ENCODE assay signal across 18 cellular contexts in the genomic region with DNA sequence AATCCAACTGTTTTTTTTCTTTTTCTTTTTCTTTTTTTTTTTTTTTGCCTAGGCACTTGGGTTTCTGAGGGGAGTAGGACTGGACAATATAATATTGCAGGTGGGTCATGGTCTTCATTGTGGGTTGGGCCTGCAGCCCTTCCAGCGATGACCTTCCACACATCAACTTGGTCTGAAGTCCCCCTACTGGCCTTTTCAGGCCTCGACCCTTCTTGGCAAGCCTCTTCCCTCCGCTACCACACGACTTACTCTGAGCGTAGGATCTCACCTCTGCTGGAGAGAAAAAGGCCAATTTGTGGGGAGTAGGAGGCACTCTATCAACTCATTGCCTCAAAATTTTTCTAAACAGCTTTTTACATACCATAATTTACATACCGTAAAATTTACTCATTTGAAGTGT. TPM values are rescaled to one million over a fixed set of nuclear protein-coding genes. Genes with fewer than 3 reads are reported as not detected.
DNase-seq lines count a peak whose midpoint lies in the region; ATAC-seq, FAIRE-seq and TF ChIP-seq lines count a peak whose summit lies in the region.
"Had no signal": no experiment of that assay in that cellular context is flagged by ENCODE, and none has a peak within 500 bp of the region (broad histone marks: within the 10 kb centered on the region; RNA-seq: fewer than 3 reads in every experiment).

No MANE protein-coding gene starts in this region.

- no peak overlapping the region for H3K23ac ChIP-seq in H1 (ENCODE audit: insufficient read length)

- intact Hi-C loops in HepG2 (cut with micrococcal nuclease; ENCODE audit: unreplicated experiment) (no loop called here), right lobe of liver (cut with DNase I) (no loop called here)

- TF ChIP-seq CTCF in HepG2 (CRISPR knock-in tag; IDR thresholded peaks at IDR 0.05) (peak; percentile 50), right lobe of liver (IDR thresholded peaks at IDR 0.05) (no peak), Loucy (conservative IDR thresholded peaks at IDR 0.05; ENCODE audit: low read length) (peak; percentile 21; the same call in 1 of the 2 replicates), H1 (IDR thresholded peaks at IDR 0.05; ENCODE audit: control extremely low read depth in 1 of 3, insufficient read depth in 1 of 3, low read depth in 1 of 3, low read length in 3 of 3) (peak; percentile 71 to 76 (median 72))

- H3K9me3 ChIP-seq in HepG2 (ENCODE audit: low read length): no peaks in the 10 kb centered on the region
- H3K9me3 ChIP-seq in right lobe of liver: no peaks in the 10 kb centered on the region
- no peaks in the 10 kb centered on the region for H3K9me3 ChIP-seq in Loucy (ENCODE audit: insufficient read depth, low read depth, low read length)
- peaks cover 0 to 1% of the 10 kb centered on the region in 2 experiments; a peak in 1 of 4 replicates for H3K9me3 ChIP-seq in H1 (ENCODE audit: insufficient read depth in 2 of 2, low read depth in 1 of 2, low read length in 1 of 2)
- H3K9me3 ChIP-seq: Caco-2, vagina had no signal

- H3K4me2 ChIP-seq in HepG2 (ENCODE audit: low read depth, low read length): no peak overlapping the region
- H3K4me2 ChIP-seq in Loucy (ENCODE audit: low read depth, low read length, poor library complexity, severe bottlenecking): no peak overlapping the region
- no peak overlapping the region for H3K4me2 ChIP-seq in H1 (ENCODE audit: insufficient read depth in 1 of 2, low read depth in 2 of 2, low read length in 2 of 2)

- no peak overlapping the region for H3K4ac ChIP-seq in H1 (replicated peaks; ENCODE audit: insufficient read length, low read depth, low read length)

- no peak overlapping the region for H3K18ac ChIP-seq in H1 (ENCODE audit: extremely low read depth, low read length)

- H3K27ac ChIP-seq in HepG2 (ENCODE audit: extremely low read length, insufficient read depth, low read length) (no peak overlapping the region), right lobe of liver (no peak overlapping the region), H1 (ENCODE audit: low read depth, low read length) (no peak overlapping the region)
- H3K27ac ChIP-seq: vagina had no signal

- H2AK5ac ChIP-seq in H1 (ENCODE audit: low read depth, low read length): no peak overlapping the region

- H3K56ac ChIP-seq in H1 (replicated peaks; ENCODE audit: insufficient read length, low read depth, low read length): no peak overlapping the region

- no peak overlapping the region for H4K91ac ChIP-seq in H1 (replicated peaks; ENCODE audit: insufficient read length, low read length)

- no peak overlapping the region for H4K8ac ChIP-seq in H1 (ENCODE audit: extremely low read depth, insufficient read depth, low read length)

- TF ChIP-seq RAD21 in HepG2 (CRISPR knock-in tag; IDR thresholded peaks at IDR 0.05): no peak
- TF ChIP-seq RAD21 in H1 (IDR thresholded peaks at IDR 0.05 in 1 of 2, conservative IDR thresholded peaks at IDR 0.05 in 1 of 2; ENCODE audit: low read depth in 2 of 2, low read length in 2 of 2): peak; percentile 59 to 73

- H2BK12ac ChIP-seq in H1 (ENCODE audit: low read depth, low read length): no peak overlapping the region

- ATAC-seq in HepG2 (peak; percentile 81), right lobe of liver (no peak), HG02981 (IDR thresholded peaks at IDR 0.05; ENCODE audit: unreplicated experiment) (no peak)

- H3K36me3 ChIP-seq in HepG2 (replicated peaks in 1 of 2; ENCODE audit: control insufficient read depth in 1 of 2, insufficient read depth in 2 of 2, low read length in 2 of 2) (no peaks in the 10 kb centered on the region), right lobe of liver (no peaks in the 10 kb centered on the region), Loucy (ENCODE audit: insufficient read depth, low read length) (no peaks in the 10 kb centered on the region), H1 (ENCODE audit: control insufficient read depth in 2 of 4, insufficient read depth in 4 of 4, low read length in 3 of 4) (no peaks in the 10 kb centered on the region)
- H3K36me3 ChIP-seq: vagina had no signal

- BruUV-seq in HepG2 (replicated peaks; lab: Mats Ljungman, UMichigan): no TSS peak

- no peaks in the 10 kb centered on the region for H3K79me1 ChIP-seq in H1 (ENCODE audit: low read depth, low read length)

- CTCF ChIA-PET in HepG2 (lab: Yijun Ruan, JAX; ENCODE audit: low intra/inter-chr PET ratio, low total read pairs): interaction anchor here (0.7 kb wide), 1 partner anchor 382 kb away, joined by 3 read pairs; no protein-coding TSS in a partner anchor
- CTCF ChIA-PET in H1 (lab: Charles Lee; ENCODE audit: partially characterized antibody): interaction anchor here (0.7 to 1.4 kb wide), 3 partner anchors 10 to 246 kb away, joined by 3 to 6 read pairs (median 4); no protein-coding TSS in a partner anchor

- FAIRE-seq in HepG2 (lab: Jason Lieb, UNC): no peak
- FAIRE-seq in H1 (lab: Jason Lieb, UNC): peak; percentile 81
- no peak for FAIRE-seq in GM12892 (lab: Jason Lieb, UNC)
- FAIRE-seq: astrocyte, HTR-8/SVneo, TTC549 had no signal

- no peak overlapping the region for H3K4me3 ChIP-seq in HepG2 (replicated peaks in 1 of 3; ENCODE audit: insufficient read depth in 1 of 3, low read depth in 2 of 3, low read length in 3 of 3)
- H3K4me3 ChIP-seq in right lobe of liver: no peak overlapping the region
- no peak overlapping the region for H3K4me3 ChIP-seq in Loucy (ENCODE audit: low read length, poor library complexity, severe bottlenecking)
- no peak overlapping the region for H3K4me3 ChIP-seq in H1 (ENCODE audit: extremely low read depth in 1 of 4, insufficient read depth in 2 of 4, low read depth in 3 of 4, low read length in 4 of 4)
- H3K4me3 ChIP-seq: vagina had no signal

- POLR2A ChIA-PET in HepG2 (lab: Yijun Ruan, JAX): no interaction called here
- POLR2A ChIA-PET in H1 (lab: Charles Lee; ENCODE audit: partially characterized antibody): no interaction called here

- DNase-seq in HepG2 (ENCODE audit: low spot score) (peak; percentile 9), right lobe of liver (no peak), H1 (ENCODE audit: low read depth in 1 of 2, low spot score in 2 of 2) (peak in 1 of 2 experiments; percentile 9), GM12892 (ENCODE audit: insufficient read length) (no peak), AG08396 (ENCODE audit: low spot score) (no peak)
- DNase-seq in activated naive CD4-positive, alpha-beta T cell treated with Interleukin-2 at 50 U/mL for 16 hours: no peak
- DNase-seq: activated naive CD4-positive, alpha-beta T cell treated with anti-CD3 and anti-CD28 coated beads, Interleukin-2, amount 50 U/mL, for 16 hours; activated T-cell treated with anti-CD3 and anti-CD28 coated beads for 4 hours; NCI-H510A treated with DMSO at 0.1 percent for 48 hours had no signal

- no peaks in the 10 kb centered on the region for H3K23me2 ChIP-seq in H1 (ENCODE audit: low read depth, low read length)

- H3K9me2 ChIP-seq in Loucy (replicated peaks; ENCODE audit: low read depth, low read length): no peaks in the 10 kb centered on the region

- H3F3A ChIP-seq in Loucy (ENCODE audit: low read depth): no peaks in the 10 kb centered on the region

- H2AFZ ChIP-seq in HepG2 (ENCODE audit: low read length) (no peak overlapping the region), Loucy (ENCODE audit: low read length) (no peak overlapping the region), H1 (ENCODE audit: low read length) (no peak overlapping the region)

- no peak overlapping the region for H2BK15ac ChIP-seq in H1 (ENCODE audit: low read length)

- no peak overlapping the region for H2BK5ac ChIP-seq in H1 (ENCODE audit: low read depth, low read length)

- no peak overlapping the region for H2BK20ac ChIP-seq in H1 (ENCODE audit: low read length)

- peaks cover 0 to 1% of the 10 kb centered on the region in 2 experiments; a peak in 1 of 5 replicates for H3K27me3 ChIP-seq in HepG2 (ENCODE audit: control insufficient read depth in 1 of 2, insufficient read depth in 2 of 2, low read length in 2 of 2)
- no peaks in the 10 kb centered on the region for H3K27me3 ChIP-seq in right lobe of liver
- no peaks in the 10 kb centered on the region for H3K27me3 ChIP-seq in Loucy (ENCODE audit: insufficient read depth, low read length, poor library complexity, severe bottlenecking)
- no peaks in the 10 kb centered on the region; a peak in 1 of 7 replicates for H3K27me3 ChIP-seq in H1 (replicated peaks in 1 of 4; ENCODE audit: control insufficient read depth in 3 of 4, extremely low read depth in 1 of 4, insufficient read depth in 3 of 4, low read length in 3 of 4)
- H3K27me3 ChIP-seq: vagina had no signal

- H4K5ac ChIP-seq in H1 (ENCODE audit: insufficient read length, low read depth, low read length): no peak overlapping the region

- H3K79me2 ChIP-seq in HepG2 (ENCODE audit: insufficient read depth, low read length) (no peaks in the 10 kb centered on the region), Loucy (ENCODE audit: insufficient read depth, low read length) (no peaks in the 10 kb centered on the region), H1 (ENCODE audit: control insufficient read depth in 1 of 2, insufficient read depth in 2 of 2, low read length in 2 of 2) (no peaks in the 10 kb centered on the region)

- H4K20me1 ChIP-seq in HepG2 (ENCODE audit: insufficient read depth, low read length) (no peaks in the 10 kb centered on the region), Loucy (ENCODE audit: insufficient read depth, low read length, poor library complexity, severe bottlenecking) (no peaks in the 10 kb centered on the region), H1 (replicated peaks in 1 of 2; ENCODE audit: control insufficient read depth in 1 of 2, insufficient read depth in 2 of 2, low read length in 2 of 2) (peaks cover 0 to 2% of the 10 kb centered on the region in 2 experiments)

- TF ChIP-seq EP300 in HepG2 (IDR thresholded peaks at IDR 0.05; ENCODE audit: low read depth in 2 of 2, low read length in 2 of 2): no peak
- no peak for TF ChIP-seq EP300 in HepG2 (CRISPR knock-in tag; IDR thresholded peaks at IDR 0.05; ENCODE audit: borderline replicate concordance)
- TF ChIP-seq EP300 in H1 (IDR thresholded peaks at IDR 0.05; ENCODE audit: borderline replicate concordance in 1 of 2, low read depth in 2 of 2, low read length in 2 of 2): no peak

- 2% methylated on average over 6 of the region's 6 CpGs for WGBS in HepG2 (ENCODE audit: low lambda C conversion rate)
- WGBS in right lobe of liver (ENCODE audit: insufficient coverage, low coverage, low lambda C conversion rate, missing lambda C conversion rate): 48% methylated on average over 4 of the region's 6 CpGs
- WGBS in H1 (ENCODE audit: extremely low coverage in 1 of 2, insufficient coverage in 1 of 2, insufficient read length in 1 of 2, insufficient replicate concordance in 2 of 2, low coverage in 1 of 2, low lambda C conversion rate in 2 of 2, missing lambda C conversion rate in 1 of 2), 2 experiments: 61% methylated on average over 6 of the region's 6 CpGs; no CpG with 5 or more reads in 1 of the 2 experiments

- no peak overlapping the region for H3K14ac ChIP-seq in H1 (ENCODE audit: insufficient read length)

- in situ Hi-C loops in HepG2 (cut with HindIII; ENCODE audit: extremely low pct_ligation_motif_present, low pct_unique_long_range_greater_than_20kb): no loop called here

- H3K9ac ChIP-seq in HepG2 (ENCODE audit: insufficient read depth, low read depth, low read length): no peak overlapping the region
- H3K9ac ChIP-seq in Loucy (ENCODE audit: low read depth, low read length, poor library complexity, severe bottlenecking): no peak overlapping the region
- H3K9ac ChIP-seq in H1 (replicated peaks in 1 of 4; ENCODE audit: extremely low read depth in 1 of 4, low read depth in 3 of 4, low read length in 3 of 4): no peak overlapping the region

- no peaks in the 10 kb centered on the region for H3K4me1 ChIP-seq in HepG2 (ENCODE audit: insufficient read depth, low read length)
- H3K4me1 ChIP-seq in right lobe of liver: no peaks in the 10 kb centered on the region
- no peaks in the 10 kb centered on the region for H3K4me1 ChIP-seq in Loucy (ENCODE audit: insufficient read depth, low read length, poor library complexity, severe bottlenecking)
- no peaks in the 10 kb centered on the region for H3K4me1 ChIP-seq in H1 (replicated peaks in 1 of 4; ENCODE audit: control insufficient read depth in 3 of 4, insufficient read depth in 4 of 4, low read length in 3 of 4)
- H3K4me1 ChIP-seq: Caco-2, vagina had no signal

- no peak overlapping the region for H2BK120ac ChIP-seq in H1 (replicated peaks; ENCODE audit: low read depth, low read length)

- TF ChIP-seq POLR2A in HepG2 (IDR thresholded peaks at IDR 0.05; ENCODE audit: insufficient read depth in 1 of 2, low read depth in 2 of 2, low read length in 2 of 2) (no peak), right lobe of liver (IDR thresholded peaks at IDR 0.05) (no peak), H1 (IDR thresholded peaks at IDR 0.05; ENCODE audit: control extremely low read depth in 1 of 2, low read depth in 2 of 2, low read length in 2 of 2) (no peak), GM12892 (IDR thresholded peaks at IDR 0.05; ENCODE audit: low read depth, low read length) (no peak)

RNA-seq across cellular contexts. Expression of gene GRIK3, which starts 51.1 kb away (rescaled TPM):
- total RNA-seq in HepG2 (2016; rRNA removed; fragmentation: Illumina TruSeq; extraction: Trizol) (not detected in 2 replicates), right lobe of liver (under 1 TPM in 1 of 6 experiments, not detected in 5; 0.07 TPM)
- not detected in 2 replicates for total RNA-seq in HepG2 (2016; cell fraction: cytosol; rRNA removed; fragmentation: Illumina TruSeq; extraction: Trizol; ENCODE audit: low read depth)
- total RNA-seq in HepG2 (2016; cell fraction: insoluble cytoplasmic fraction; rRNA removed; fragmentation: Illumina TruSeq; extraction: Trizol): not detected in 2 replicates
- total RNA-seq in HepG2 (2016; cell fraction: membrane; rRNA removed; fragmentation: Illumina TruSeq; extraction: Trizol): not detected in 2 replicates
- total RNA-seq in HepG2 (2016; cell fraction: nucleus; rRNA removed; fragmentation: Illumina TruSeq; extraction: Trizol): not detected in 2 replicates
- polyA plus RNA-seq in HepG2 (2011; rRNA removed) (not detected in 2 replicates), H1 (2011; rRNA removed) (2.1 and 2.5 TPM in 2 replicates)
- polyA plus RNA-seq in HepG2 (2011; cell fraction: cytosol; rRNA removed): not detected in 2 replicates
- not detected in 2 replicates for polyA plus RNA-seq in HepG2 (2011; cell fraction: nucleus; rRNA removed)
- polyA plus RNA-seq in HepG2 (2012): not detected in 2 replicates
- polyA plus RNA-seq in HepG2 (2016; cell fraction: cytosol; fragmentation: Illumina TruSeq; extraction: Trizol; ENCODE audit: low read depth): not detected in 2 replicates
- not detected in 2 replicates for polyA plus RNA-seq in HepG2 (2016; cell fraction: insoluble cytoplasmic fraction; fragmentation: Illumina TruSeq; extraction: Trizol; ENCODE audit: low read depth)
- not detected in 2 replicates for polyA plus RNA-seq in HepG2 (2016; cell fraction: membrane; fragmentation: Illumina TruSeq; extraction: Trizol; ENCODE audit: low read depth)
- polyA plus RNA-seq in HepG2 (2016; cell fraction: nucleus; fragmentation: Illumina TruSeq; extraction: Trizol; ENCODE audit: insufficient read depth, low read depth): not detected in 2 replicates
- not detected in 2 replicates for polyA minus RNA-seq in HepG2 (2011; rRNA and poly(A)+ RNA removed; ENCODE audit: low replicate concordance)
- polyA minus RNA-seq in HepG2 (2011; cell fraction: cytosol; rRNA and poly(A)+ RNA removed): not detected in 2 replicates
- polyA minus RNA-seq in HepG2 (2011; cell fraction: nucleus; rRNA and poly(A)+ RNA removed): not detected in 2 replicates
- total RNA-seq in H1 (2021; fragmentation: NEBNext Ultra II Directional; extraction: Animal tissue kit (Norgen Biotek cat#: 25700)): 3.4 and 3.7 TPM in 2 replicates
- 1.9 TPM for polyA plus RNA-seq in H1 (2011; cell fraction: cytosol; rRNA removed)
- 3.8 TPM for polyA plus RNA-seq in H1 (2011; cell fraction: nucleus; rRNA removed)
- 1.5 to 1.9 TPM (median 1.8 TPM) in 4 replicates for polyA plus RNA-seq in H1 (2012, experiment 1 of 2)
- polyA plus RNA-seq in H1 (2012, experiment 2 of 2): 0.63 TPM
- polyA plus RNA-seq in H1 (2013, experiment 1 of 2): 2.3 TPM
- 2.1 TPM for polyA plus RNA-seq in H1 (2013, experiment 2 of 2)
- 7.3 and 7.4 TPM in 2 replicates for polyA minus RNA-seq in H1 (2011; rRNA and poly(A)+ RNA removed)
- 1.8 TPM for polyA minus RNA-seq in H1 (2011; cell fraction: cytosol; rRNA and poly(A)+ RNA removed)
- 2.9 TPM for polyA minus RNA-seq in H1 (2011; cell fraction: nucleus; rRNA and poly(A)+ RNA removed)
- polyA plus RNA-seq in GM12892 (2012; ENCODE audit: missing spikeins): not detected
- total RNA-seq: Caco-2, fibroblast of villous mesenchyme, MCF 10A had no signal

Comparison
In these comparisons a context has a peak if more than half of its experiments do, and no peak if none do; other contexts are left out.
1. CTCF ChIP-seq: peak in HepG2 (single experiment), Loucy (single experiment) and H1 (3 of 3); none in right lobe of liver (0 of 4).
2. Of the 41 proteins assayed by ChIP-seq in both HepG2 and H1: peak only in HepG2: none; only in H1: RAD21; in both: CTCF; in neither: 39.